ENCODE assay signal across 23 cellular contexts in genomic region chr1:10857689-10858088, GRCh38.
"Had no signal": no experiment of that assay in that cellular context is flagged by ENCODE, and none has a peak within 500 bp of the region (broad histone marks: within the 10 kb centered on the region; RNA-seq: fewer than 3 reads in every experiment).

No MANE protein-coding gene starts in this region.

- H3K9me3 ChIP-seq: adrenal gland, body of pancreas, suprapubic skin, tibial artery had no signal

- H3K27ac ChIP-seq: adrenal gland, body of pancreas, spleen, suprapubic skin, tibial artery, VCaP had no signal

- H3K36me3 ChIP-seq: adrenal gland, cardiac muscle cell, spleen, suprapubic skin, tibial artery had no signal

- H3K4me3 ChIP-seq: adrenal gland, body of pancreas, cardiac muscle cell, spleen, suprapubic skin, tibial artery had no signal

- DNase-seq: activated CD4-positive, alpha-beta T cell treated with anti-CD3 and anti-CD28 coated beads for 4 hours; activated CD4-positive, alpha-beta T cell treated with anti-CD3 and anti-CD28 coated beads, Interleukin-2, amount 50 U/mL, for 48 hours; activated CD8-positive, alpha-beta memory T cell treated with anti-CD3 and anti-CD28 coated beads for 24 hours; activated effector memory CD4-positive, alpha-beta T cell treated with anti-CD3 and anti-CD28 coated beads, Interleukin-2, amount 50 U/mL, for 16 hours; activated naive CD4-positive, alpha-beta T cell treated with anti-CD3 and anti-CD28 coated beads for 36 hours; activated naive CD8-positive, alpha-beta T cell treated with anti-CD3 and anti-CD28 coated beads for 36 hours; adrenal gland; aorta; body of pancreas; cortex of kidney; effector memory CD8-positive, alpha-beta T cell; foreskin fibroblast; islet precursor cell; naive thymus-derived CD8-positive, alpha-beta T cell; retina; spleen; stimulated activated naive CD4-positive, alpha-beta T cell; T-helper 9 cell; tibial artery had no signal

- H3K4me1 ChIP-seq: adrenal gland, body of pancreas, spleen, suprapubic skin had no signal

- H3K27me3 ChIP-seq: adrenal gland, body of pancreas, cardiac muscle cell had no signal

- ATAC-seq: body of pancreas; effector memory CD8-positive, alpha-beta T cell; esophagus mucosa; naive thymus-derived CD8-positive, alpha-beta T cell had no signal
